In the genomic region with DNA sequence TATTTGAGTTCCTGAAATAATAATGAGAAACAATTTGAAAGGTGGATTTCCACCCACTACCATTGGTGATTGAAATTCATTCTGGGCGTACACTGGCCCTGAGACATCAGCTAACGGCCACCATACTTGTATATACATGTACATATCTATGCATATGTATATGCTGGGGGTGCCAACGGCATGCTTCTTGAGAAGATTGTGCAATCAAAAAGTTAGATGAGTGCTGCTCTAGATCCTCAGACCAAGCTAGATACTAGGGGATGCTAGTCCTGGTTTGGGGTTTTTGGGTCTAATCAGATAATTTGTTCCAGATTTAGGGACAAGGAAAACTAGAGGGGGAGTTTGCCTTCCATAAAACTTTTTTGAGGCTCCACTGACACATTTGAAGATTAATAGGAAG, we compare ENCODE assay signal across 2 cellular contexts.
A peak's percentile ranks its signal among the peaks of the same experiment; 100 is the strongest.
TF ChIP-seq lines count a peak whose summit lies in the region.

No MANE protein-coding gene starts in this region.

TF ChIP-seq in HepG2, 621 proteins besides CTCF, POLR2A, EP300 and RAD21:
- TF ChIP-seq CEBPB (IDR thresholded peaks at IDR 0.05; ENCODE audit: borderline replicate concordance, low read depth, low read length) (peak; percentile 69), ZNF232 (CRISPR knock-in tag; IDR thresholded peaks at IDR 0.05; ENCODE audit: borderline replicate concordance) (no peak)

TF ChIP-seq in K562, 482 proteins besides CTCF, POLR2A, EP300 and RAD21:
- TF ChIP-seq, protein P1, sequence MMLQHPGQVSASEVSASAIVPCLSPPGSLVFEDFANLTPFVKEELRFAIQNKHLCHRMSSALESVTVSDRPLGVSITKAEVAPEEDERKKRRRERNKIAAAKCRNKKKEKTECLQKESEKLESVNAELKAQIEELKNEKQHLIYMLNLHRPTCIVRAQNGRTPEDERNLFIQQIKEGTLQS (IDR thresholded peaks at IDR 0.05), result 0 out of 2 replicates have a peak, but pooled peaks have one; percentile 16
- TF ChIP-seq, protein P1 (CRISPR knock-in tag; conservative IDR thresholded peaks at IDR 0.05), result no peak
- TF ChIP-seq CEBPB (tag; IDR thresholded peaks at IDR 0.05) (peak; percentile 98), YY1 (IDR thresholded peaks at IDR 0.05; ENCODE audit: borderline replicate concordance in 1 of 3, control insufficient read depth in 1 of 3, extremely low read depth in 1 of 3, insufficient read depth in 3 of 3, insufficient read length in 1 of 3, insufficient replicate concordance in 2 of 3, low read depth in 1 of 3, low read length in 2 of 3) (no peak), CEBPG (CRISPR knock-in tag; IDR thresholded peaks at IDR 0.05) (peak; percentile 77), CEBPG (tag; conservative IDR thresholded peaks at IDR 0.05 in 1 of 2, IDR thresholded peaks at IDR 0.05 in 1 of 2) (peak; percentile 89 to 90), POLR3A (IDR thresholded peaks at IDR 0.05; ENCODE audit: borderline replicate concordance, extremely low read depth, insufficient read depth, insufficient read length) (no peak), HMG20A (CRISPR knock-in tag; conservative IDR thresholded peaks at IDR 0.05) (no peak), ZNF766 (CRISPR knock-in tag; conservative IDR thresholded peaks at IDR 0.05) (0 out of 2 replicates have a peak, but pooled peaks have one; percentile 11), SNRNP70 (optimal IDR thresholded peaks at IDR 0.05; ENCODE audit: low read depth, low read length) (no peak)
- TF ChIP-seq, protein P2, sequence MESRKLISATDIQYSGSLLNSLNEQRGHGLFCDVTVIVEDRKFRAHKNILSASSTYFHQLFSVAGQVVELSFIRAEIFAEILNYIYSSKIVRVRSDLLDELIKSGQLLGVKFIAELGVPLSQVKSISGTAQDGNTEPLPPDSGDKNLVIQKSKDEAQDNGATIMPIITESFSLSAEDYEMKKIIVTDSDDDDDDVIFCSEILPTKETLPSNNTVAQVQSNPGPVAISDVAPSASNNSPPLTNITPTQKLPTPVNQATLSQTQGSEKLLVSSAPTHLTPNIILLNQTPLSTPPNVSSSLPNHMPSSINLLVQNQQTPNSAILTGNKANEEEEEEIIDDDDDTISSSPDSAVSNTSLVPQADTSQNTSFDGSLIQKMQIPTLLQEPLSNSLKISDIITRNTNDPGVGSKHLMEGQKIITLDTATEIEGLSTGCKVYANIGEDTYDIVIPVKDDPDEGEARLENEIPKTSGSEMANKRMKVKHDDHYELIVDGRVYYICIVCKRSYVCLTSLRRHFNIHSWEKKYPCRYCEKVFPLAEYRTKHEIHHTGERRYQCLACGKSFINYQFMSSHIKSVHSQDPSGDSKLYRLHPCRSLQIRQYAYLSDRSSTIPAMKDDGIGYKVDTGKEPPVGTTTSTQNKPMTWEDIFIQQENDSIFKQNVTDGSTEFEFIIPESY (CRISPR knock-in tag; IDR thresholded peaks at IDR 0.05), result no peak
- TF ChIP-seq, protein P3, sequence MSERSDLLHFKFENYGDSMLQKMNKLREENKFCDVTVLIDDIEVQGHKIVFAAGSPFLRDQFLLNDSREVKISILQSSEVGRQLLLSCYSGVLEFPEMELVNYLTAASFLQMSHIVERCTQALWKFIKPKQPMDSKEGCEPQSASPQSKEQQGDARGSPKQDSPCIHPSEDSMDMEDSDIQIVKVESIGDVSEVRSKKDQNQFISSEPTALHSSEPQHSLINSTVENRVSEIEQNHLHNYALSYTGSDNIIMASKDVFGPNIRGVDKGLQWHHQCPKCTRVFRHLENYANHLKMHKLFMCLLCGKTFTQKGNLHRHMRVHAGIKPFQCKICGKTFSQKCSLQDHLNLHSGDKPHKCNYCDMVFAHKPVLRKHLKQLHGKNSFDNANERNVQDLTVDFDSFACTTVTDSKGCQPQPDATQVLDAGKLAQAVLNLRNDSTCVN (CRISPR knock-in tag; IDR thresholded peaks at IDR 0.05), result no peak
- TF ChIP-seq, protein P4, sequence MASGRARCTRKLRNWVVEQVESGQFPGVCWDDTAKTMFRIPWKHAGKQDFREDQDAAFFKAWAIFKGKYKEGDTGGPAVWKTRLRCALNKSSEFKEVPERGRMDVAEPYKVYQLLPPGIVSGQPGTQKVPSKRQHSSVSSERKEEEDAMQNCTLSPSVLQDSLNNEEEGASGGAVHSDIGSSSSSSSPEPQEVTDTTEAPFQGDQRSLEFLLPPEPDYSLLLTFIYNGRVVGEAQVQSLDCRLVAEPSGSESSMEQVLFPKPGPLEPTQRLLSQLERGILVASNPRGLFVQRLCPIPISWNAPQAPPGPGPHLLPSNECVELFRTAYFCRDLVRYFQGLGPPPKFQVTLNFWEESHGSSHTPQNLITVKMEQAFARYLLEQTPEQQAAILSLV (tag; IDR thresholded peaks at IDR 0.05), result 0 out of 2 replicates have a peak, but pooled peaks have one; percentile 46
